Comparison of ENCODE assay signal across 10 cellular contexts in genomic region chr9:105901514-105902109, GRCh38.
DNase-seq lines count a peak whose midpoint lies in the region; ATAC-seq and TF ChIP-seq lines count a peak whose summit lies in the region.
"Had no signal": no experiment of that assay in that cellular context is flagged by ENCODE, and none has a peak within 500 bp of the region (broad histone marks: within the 10 kb centered on the region; RNA-seq: fewer than 3 reads in every experiment).

No MANE protein-coding gene starts in this region.

- no peak overlapping the region for H3K4me3 ChIP-seq in HFF-Myc (replicated peaks; ENCODE audit: low read depth, low read length)
- no peak overlapping the region for H3K4me3 ChIP-seq in lung
- H3K4me3 ChIP-seq in vagina = no peak overlapping the region
- H3K4me3 ChIP-seq: BLaER1 treated with 17β-estradiol and CSF1 and Interleukin-3, amounts not matched to agents 10 nM and 100 nM had no signal

- DNase-seq in NCI-H524 (lab: John Stamatoyannopoulos, UW) (peak; percentile 82 to 86), NCI-H524 treated with DMSO at 0.1 percent for 48 hours (lab: John Stamatoyannopoulos, UW) (no peak), HFF-Myc (ENCODE audit: extremely low read depth, low read depth) (no peak), NCI-H2171 (lab: John Stamatoyannopoulos, UW) (peak; percentile 59), cerebellum (ENCODE audit: low spot score) (peak; percentile 6), lung (ENCODE audit: low spot score) (no peak), NOMO-1 (lab: John Stamatoyannopoulos, UW; ENCODE audit: unreplicated experiment in 2 of 2) (no peak), vagina (ENCODE audit: extremely low spot score in 2 of 2) (no peak)

- intact Hi-C loops in vagina (cut with DNase I) = no loop called here

- no peak for TF ChIP-seq POLR2A in vagina (IDR thresholded peaks at IDR 0.05)

- peak; percentile 53 for ATAC-seq in lung (ENCODE audit: insufficient read depth, low FRiP score)
- ATAC-seq: activated T-cell treated with anti-CD3 and anti-CD28 coated beads, Interleukin-2, amount 50 U/mL, for 72 hours had no signal

- H3K27ac ChIP-seq in lung (ENCODE audit: low read depth in 1 of 2, low read length in 1 of 2) = no peak overlapping the region
- no peak overlapping the region for H3K27ac ChIP-seq in vagina
- H3K27ac ChIP-seq: BLaER1 treated with 17β-estradiol and CSF1 and Interleukin-3, amounts not matched to agents 10 nM and 100 nM had no signal

- H3K27me3 ChIP-seq in lung (ENCODE audit: control insufficient read depth, insufficient read depth) = no peaks in the 10 kb centered on the region
- H3K27me3 ChIP-seq in vagina = no peaks in the 10 kb centered on the region
- H3K27me3 ChIP-seq: BLaER1 treated with 17β-estradiol and CSF1 and Interleukin-3, amounts not matched to agents 10 nM and 100 nM had no signal

- peak; percentile 74 for TF ChIP-seq CTCF in HFF-Myc (IDR thresholded peaks at IDR 0.05; ENCODE audit: low read depth, low read length, missing control alignments)
- TF ChIP-seq CTCF in lung (IDR thresholded peaks at IDR 0.05; ENCODE audit: control extremely low read depth, extremely low read depth) = peak; percentile 7
- TF ChIP-seq CTCF in vagina (IDR thresholded peaks at IDR 0.05) = peak in 1 of 3 experiments; percentile 25

- 24 to 31% methylated on average over 4 of the region's 4 CpGs for WGBS in lung, 2 donors

- H3K36me3 ChIP-seq in lung (ENCODE audit: control insufficient read depth in 2 of 2, insufficient read depth in 2 of 2, low read length in 2 of 2) (no peaks in the 10 kb centered on the region), vagina (no peaks in the 10 kb centered on the region)
- H3K36me3 ChIP-seq: BLaER1 treated with 17β-estradiol and CSF1 and Interleukin-3, amounts not matched to agents 10 nM and 100 nM had no signal

- H3K4me1 ChIP-seq in lung (ENCODE audit: control insufficient read depth in 2 of 2, insufficient read depth in 2 of 2, low read length in 2 of 2) = no peaks in the 10 kb centered on the region
- no peaks in the 10 kb centered on the region for H3K4me1 ChIP-seq in vagina

- H3K9me3 ChIP-seq in lung (ENCODE audit: control insufficient read depth in 2 of 2, insufficient read depth in 1 of 2, low read length in 1 of 2) = peaks cover 0 to 2% of the 10 kb centered on the region in 2 donors
- no peaks in the 10 kb centered on the region for H3K9me3 ChIP-seq in vagina

Comparison
In these comparisons a context has a peak if more than half of its experiments do, and no peak if none do; other contexts are left out.
1. DNase-seq: peak in NCI-H524 (2 of 2), NCI-H2171 (single experiment) and cerebellum (single experiment); none in NCI-H524 treated with DMSO at 0.1 percent for 48 hours (single experiment), HFF-Myc (single experiment), lung (single experiment), NOMO-1 (0 of 2) and vagina (0 of 2).